In genomic region chr12:4289334-4289878, GRCh38 we compare ENCODE assay signal across 10 cellular contexts. TPM values are rescaled to one million over a fixed set of nuclear protein-coding genes. Genes with fewer than 3 reads are reported as not detected.
DNase-seq lines count a peak whose midpoint lies in the region; ATAC-seq and TF ChIP-seq lines count a peak whose summit lies in the region.
"Had no signal": no experiment of that assay in that cellular context is flagged by ENCODE, and none has a peak within 500 bp of the region (broad histone marks: within the 10 kb centered on the region; RNA-seq: fewer than 3 reads in every experiment).

No MANE protein-coding gene starts in this region.

- peaks cover 68% of the 10 kb centered on the region for H3K36me3 Mint-ChIP-seq in activated naive CD8-positive, alpha-beta T cell treated with anti-CD3 and anti-CD28 coated beads, Interleukin-2, amount 10 ng/mL, durations not matched to agents 7 days and 5 days
- H3K36me3 Mint-ChIP-seq in memory B cell, result peaks cover 36% of the 10 kb centered on the region

- H3K4me1 ChIP-seq in transverse colon, result peaks cover 22 to 74% (median 46%) of the 10 kb centered on the region in 4 donors

- in situ Hi-C loops in transverse colon (cut with MboI; ENCODE audit: low pct_ligation_motif_present in 1 of 4, low pct_unique_long_range_greater_than_20kb in 1 of 4, low sequenced_read_pairs in 3 of 4), result loop anchor here in 3 of 4 donors (10.0 to 25.0 kb wide), 4 partner anchors 177 to 402 kb away; no protein-coding TSS in a partner anchor

- peak overlapping the region; percentile 68 to 74 (median 69) for H3K27ac ChIP-seq in transverse colon

- H3K9me3 Mint-ChIP-seq in activated naive CD8-positive, alpha-beta T cell treated with anti-CD3 and anti-CD28 coated beads, Interleukin-2, amount 10 ng/mL, durations not matched to agents 7 days and 5 days, result no peaks in the 10 kb centered on the region
- no peaks in the 10 kb centered on the region for H3K9me3 Mint-ChIP-seq in memory B cell

- no peak for TF ChIP-seq CTCF in transverse colon (IDR thresholded peaks at IDR 0.05)

- WGBS in transverse colon (ENCODE audit: low coverage in 1 of 2), 2 donors, result 63% methylated on average over 5 to 15 of the region's 15 CpGs

- POLR2A ChIA-PET in activated naive CD8-positive, alpha-beta T cell treated with anti-CD3 and anti-CD28 coated beads, Interleukin-2, amount 10 ng/mL, durations not matched to agents 7 days and 5 days (lab: Charles Lee), result interaction anchor here (0.6 to 1.6 kb wide), 4 partner anchors 10 to 1866 kb away, joined by 3 to 7 read pairs (median 5); no protein-coding TSS in a partner anchor

- no peak for TF ChIP-seq EP300 in transverse colon (IDR thresholded peaks at IDR 0.05; ENCODE audit: low read depth)

- ATAC-seq in activated naive CD8-positive, alpha-beta T cell treated with anti-CD3 and anti-CD28 coated beads, Interleukin-2, amount 10 ng/mL, durations not matched to agents 7 days and 5 days (ENCODE audit: low read depth), result no peak
- ATAC-seq in memory B cell (ENCODE audit: low read depth), result no peak
- ATAC-seq: HCT116 had no signal

- H3K27me3 Mint-ChIP-seq in activated naive CD8-positive, alpha-beta T cell treated with anti-CD3 and anti-CD28 coated beads, Interleukin-2, amount 10 ng/mL, durations not matched to agents 7 days and 5 days, result no peaks in the 10 kb centered on the region
- no peaks in the 10 kb centered on the region for H3K27me3 Mint-ChIP-seq in memory B cell

- H3K9me3 ChIP-seq in transverse colon, result no peaks in the 10 kb centered on the region

- intact Hi-C loops in transverse colon (cut with DNase I; ENCODE audit: low total_unique reads), result no loop called here

- no peak for TF ChIP-seq POLR2A in transverse colon (IDR thresholded peaks at IDR 0.05)

- peak; percentile 15 to 16 for DNase-seq in activated T-cell treated with anti-CD3 and anti-CD28 coated beads, Interleukin-2, amount 50 U/mL, for 48 hours
- DNase-seq in activated T-cell treated with anti-CD3 and anti-CD28 coated beads, Interleukin-2, amount 50 U/mL, for 1 hour, result no peak
- DNase-seq in activated naive CD8-positive, alpha-beta T cell treated with anti-CD3 and anti-CD28 coated beads, Interleukin-2, amount 10 ng/mL, durations not matched to agents 7 days and 5 days, result no peak
- DNase-seq in memory B cell (ENCODE audit: low spot score in 2 of 2) (no peak), transverse colon (no peak), AG08396 (ENCODE audit: low spot score) (no peak), OCI-M1 (lab: John Stamatoyannopoulos, UW) (no peak), AG08395 (ENCODE audit: low spot score) (no peak)
- DNase-seq: NCI-H82 had no signal

- H3K27me3 ChIP-seq in transverse colon, result no peaks in the 10 kb centered on the region

- H3K4me3 ChIP-seq in transverse colon, result peak overlapping the region in 1 of 4 donors; percentile 8

- H3K4me1 Mint-ChIP-seq in activated naive CD8-positive, alpha-beta T cell treated with anti-CD3 and anti-CD28 coated beads, Interleukin-2, amount 10 ng/mL, durations not matched to agents 7 days and 5 days, result peaks cover 81% of the 10 kb centered on the region
- H3K4me1 Mint-ChIP-seq in memory B cell, result peaks cover 33% of the 10 kb centered on the region

- peaks cover 0 to 21% (median 5%) of the 10 kb centered on the region in 4 donors for H3K36me3 ChIP-seq in transverse colon

- no peak overlapping the region for H3K4me3 Mint-ChIP-seq in activated naive CD8-positive, alpha-beta T cell treated with anti-CD3 and anti-CD28 coated beads, Interleukin-2, amount 10 ng/mL, durations not matched to agents 7 days and 5 days
- H3K4me3 Mint-ChIP-seq in memory B cell, result peak overlapping the region; percentile 37

- H3K27ac Mint-ChIP-seq in activated naive CD8-positive, alpha-beta T cell treated with anti-CD3 and anti-CD28 coated beads, Interleukin-2, amount 10 ng/mL, durations not matched to agents 7 days and 5 days, result peak overlapping the region; percentile 56
- peak overlapping the region; percentile 73 for H3K27ac Mint-ChIP-seq in memory B cell

RNA-seq across cellular contexts. Expression of gene CCND2, which starts 15.8 kb away (rescaled TPM):
- 100 to 1,000 TPM; 417 to 438 TPM for total RNA-seq in activated naive CD8-positive, alpha-beta T cell treated with anti-CD3 and anti-CD28 coated beads, Interleukin-2, amount 10 ng/mL, durations not matched to agents 7 days and 5 days
- 100 to 1,000 TPM in 1 of 4 donors, 10 to 100 TPM in 3; 32.9 to 132 (median 58.8) TPM for total RNA-seq in transverse colon

RNA-seq across cellular contexts. Expression of gene TIGAR, which starts 31.6 kb away (rescaled TPM):
- 10 to 100 TPM in 1 of 2 experiments, 1 to 10 TPM in 1; 9.7 to 11.4 TPM for total RNA-seq in activated naive CD8-positive, alpha-beta T cell treated with anti-CD3 and anti-CD28 coated beads, Interleukin-2, amount 10 ng/mL, durations not matched to agents 7 days and 5 days
- total RNA-seq in transverse colon, result 10 to 100 TPM in 1 of 4 donors, 1 to 10 TPM in 3; 2.6 to 26.6 (median 4.4) TPM

Comparison
In these comparisons a context has a peak if more than half of its experiments do, and no peak if none do; other contexts are left out.
1. DNase-seq: peak in activated T-cell treated with anti-CD3 and anti-CD28 coated beads, Interleukin-2, amount 50 U/mL, for 48 hours (2 of 2); none in activated T-cell treated with anti-CD3 and anti-CD28 coated beads, Interleukin-2, amount 50 U/mL, for 1 hour (single experiment), activated naive CD8-positive, alpha-beta T cell treated with anti-CD3 and anti-CD28 coated beads, Interleukin-2, amount 10 ng/mL, durations not matched to agents 7 days and 5 days (single experiment), memory B cell (0 of 2), transverse colon (single experiment), AG08396 (single experiment), OCI-M1 (single experiment) and AG08395 (single experiment).